Comparison of ENCODE assay signal across 8 cellular contexts in the genomic region with DNA sequence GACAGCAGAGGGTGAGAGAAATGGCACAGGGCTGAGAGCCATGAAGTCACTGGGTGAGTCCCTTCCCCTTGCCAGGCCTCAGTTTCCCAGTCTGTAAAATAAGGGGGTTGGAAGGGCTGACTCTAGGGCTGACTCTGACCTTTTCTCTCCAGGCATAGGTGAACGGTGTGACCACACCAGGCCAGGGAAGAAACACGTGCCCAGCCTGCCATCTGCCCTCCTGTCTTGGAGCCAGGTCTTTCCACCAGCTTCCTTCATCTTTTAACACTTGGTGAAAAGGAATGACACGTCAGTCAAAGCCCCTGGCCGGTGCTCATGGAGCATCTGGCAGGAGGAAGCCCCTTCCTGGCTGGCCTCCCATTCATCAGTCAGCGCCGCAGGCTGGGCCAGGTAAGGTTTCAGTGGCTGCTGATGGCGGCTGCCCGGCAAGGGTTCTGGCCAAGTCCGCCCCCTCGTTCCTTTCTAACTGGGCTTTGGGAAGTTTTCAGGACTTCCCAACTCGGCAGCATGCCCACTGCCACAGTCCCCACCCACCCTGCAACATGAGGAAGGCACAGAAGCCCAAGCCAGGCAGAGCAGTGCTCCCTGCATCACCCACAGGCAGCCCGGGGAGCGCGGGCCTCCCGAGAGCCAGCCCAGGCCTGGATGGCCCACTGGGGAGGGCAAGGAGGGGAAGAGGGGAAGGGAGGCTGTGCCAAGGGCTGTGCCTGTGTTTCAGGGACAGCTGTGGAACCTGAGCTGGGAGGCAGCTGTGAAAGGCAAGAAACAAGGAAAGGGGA.
DNase-seq lines count a peak whose midpoint lies in the region; ATAC-seq and TF ChIP-seq lines count a peak whose summit lies in the region.

No MANE protein-coding gene starts in this region.

- H3K4me3 ChIP-seq in dorsolateral prefrontal cortex (no peak overlapping the region), mesenchymal stem cell (ENCODE audit: insufficient read depth in 1 of 2, low read depth in 1 of 2, low read length in 2 of 2) (peak overlapping the region in 1 of 2 experiments; percentile 45)

- H3K9ac ChIP-seq in mesenchymal stem cell (ENCODE audit: low read length), result peak overlapping the region; percentile 76

- H3K9me3 ChIP-seq in mesenchymal stem cell (ENCODE audit: control insufficient read depth, low read length), result no peaks in the 10 kb centered on the region

- no peak overlapping the region for H3K27ac Mint-ChIP-seq in activated CD8-positive, alpha-beta memory T cell treated with anti-CD3 and anti-CD28 coated beads, Interleukin-2, amount 10 ng/mL, durations not matched to agents 7 days and 5 days

- peak overlapping the region; percentile 49 for H2AFZ ChIP-seq in mesenchymal stem cell (ENCODE audit: low read depth, low read length)

- DNase-seq in activated CD8-positive, alpha-beta memory T cell treated with anti-CD3 and anti-CD28 coated beads, Interleukin-2, amount 50 U/mL, for 48 hours, result peak; percentile 44
- DNase-seq in activated CD8-positive, alpha-beta memory T cell treated with anti-CD3 and anti-CD28 coated beads, Interleukin-2, amount 10 ng/mL, durations not matched to agents 7 days and 5 days, result no peak
- DNase-seq in dorsolateral prefrontal cortex, result peak in 2 of 10 donors; percentile 26 to 46
- DNase-seq in mesenchymal stem cell, result no peak
- DNase-seq in ureter (ENCODE audit: low spot score), result peak; percentile 66
- DNase-seq in HEK293T (ENCODE audit: extremely low spot score), result no peak
- DNase-seq in SHP77 (lab: John Stamatoyannopoulos, UW), result no peak

- no peak overlapping the region for H3K23ac ChIP-seq in mesenchymal stem cell (ENCODE audit: low read length in 2 of 2)

- no peaks in the 10 kb centered on the region for H3K9me3 Mint-ChIP-seq in activated CD8-positive, alpha-beta memory T cell treated with anti-CD3 and anti-CD28 coated beads, Interleukin-2, amount 10 ng/mL, durations not matched to agents 7 days and 5 days (ENCODE audit: low read depth)

- H3K27ac ChIP-seq in dorsolateral prefrontal cortex (peak overlapping the region in 37 of 59 donors; percentile 5 to 81 (median 46)), mesenchymal stem cell (ENCODE audit: low read length, poor library complexity, severe bottlenecking) (no peak overlapping the region)

- POLR2A ChIA-PET in HEK293T (lab: Yijun Ruan, JAX), result no interaction called here

- peak overlapping the region; percentile 94 for H2BK15ac ChIP-seq in mesenchymal stem cell (ENCODE audit: low read depth, poor library complexity, severe bottlenecking)

- peak overlapping the region; percentile 74 to 98 for H3K18ac ChIP-seq in mesenchymal stem cell (ENCODE audit: low read depth in 1 of 2, low read length in 2 of 2)

- H3K27me3 ChIP-seq in dorsolateral prefrontal cortex (peaks cover 0 to 2% (median 0%) of the 10 kb centered on the region in 45 donors), mesenchymal stem cell (ENCODE audit: control insufficient read depth in 1 of 2, insufficient read depth in 1 of 2, low read length in 2 of 2) (peaks cover 21 to 22% of the 10 kb centered on the region in 2 experiments)

- intact Hi-C loops in dorsolateral prefrontal cortex (cut with DNase I), result no loop called here

- H3K27me3 Mint-ChIP-seq in activated CD8-positive, alpha-beta memory T cell treated with anti-CD3 and anti-CD28 coated beads, Interleukin-2, amount 10 ng/mL, durations not matched to agents 7 days and 5 days, result peaks cover 15% of the 10 kb centered on the region

- no peak for TF ChIP-seq CTCF in dorsolateral prefrontal cortex (IDR thresholded peaks at IDR 0.05 in 54 of 56, conservative IDR thresholded peaks at IDR 0.05 in 2 of 56; ENCODE audit: low read depth in 1 of 56, partially characterized antibody in 56 of 56)

- peak overlapping the region; percentile 90 for H2BK120ac ChIP-seq in mesenchymal stem cell (ENCODE audit: low read depth, low read length)

- peaks cover 15% of the 10 kb centered on the region for H3K4me1 ChIP-seq in mesenchymal stem cell (ENCODE audit: control insufficient read depth, insufficient read depth, low read depth, low read length)

- H3K4ac ChIP-seq in mesenchymal stem cell (ENCODE audit: low read depth in 1 of 2, low read length in 2 of 2), result peak overlapping the region; percentile 93 to 97

- peak overlapping the region in 1 of 2 experiments; percentile 80 for H3K14ac ChIP-seq in mesenchymal stem cell (ENCODE audit: low read length in 2 of 2)

- H2AK5ac ChIP-seq in mesenchymal stem cell (ENCODE audit: low read length, severe bottlenecking), result no peak overlapping the region

- H3K4me1 Mint-ChIP-seq in activated CD8-positive, alpha-beta memory T cell treated with anti-CD3 and anti-CD28 coated beads, Interleukin-2, amount 10 ng/mL, durations not matched to agents 7 days and 5 days, result peaks cover 4% of the 10 kb centered on the region

- no peak for ATAC-seq in activated CD8-positive, alpha-beta memory T cell treated with anti-CD3 and anti-CD28 coated beads, Interleukin-2, amount 10 ng/mL, durations not matched to agents 7 days and 5 days
- ATAC-seq in GM18520 (IDR thresholded peaks at IDR 0.05; ENCODE audit: unreplicated experiment), result no peak

- H3K36me3 Mint-ChIP-seq in activated CD8-positive, alpha-beta memory T cell treated with anti-CD3 and anti-CD28 coated beads, Interleukin-2, amount 10 ng/mL, durations not matched to agents 7 days and 5 days, result no peaks in the 10 kb centered on the region

- 88% methylated on average over 13 of the region's 15 CpGs for WGBS in mesenchymal stem cell

- no peak overlapping the region for H2BK5ac ChIP-seq in mesenchymal stem cell (ENCODE audit: low read depth, low read length, poor library complexity, severe bottlenecking)

- H3K79me1 ChIP-seq in mesenchymal stem cell (replicated peaks; ENCODE audit: low read length, poor library complexity, severe bottlenecking), result no peaks in the 10 kb centered on the region

- no peak overlapping the region for H3K4me2 ChIP-seq in mesenchymal stem cell (ENCODE audit: low read length, poor library complexity, severe bottlenecking)

- no peak overlapping the region for H3K4me3 Mint-ChIP-seq in activated CD8-positive, alpha-beta memory T cell treated with anti-CD3 and anti-CD28 coated beads, Interleukin-2, amount 10 ng/mL, durations not matched to agents 7 days and 5 days

- no peaks in the 10 kb centered on the region for H3K36me3 ChIP-seq in mesenchymal stem cell (ENCODE audit: control insufficient read depth in 1 of 2, insufficient read depth in 2 of 2, low read depth in 1 of 2, low read length in 2 of 2)

- CTCF ChIA-PET in activated CD8-positive, alpha-beta memory T cell treated with anti-CD3 and anti-CD28 coated beads, Interleukin-2, amount 10 ng/mL, durations not matched to agents 7 days and 5 days (lab: Charles Lee), result no interaction called here
- CTCF ChIA-PET in HEK293T (lab: Yijun Ruan, JAX), result no interaction called here

- peak overlapping the region; percentile 97 to 98 for H2BK12ac ChIP-seq in mesenchymal stem cell (ENCODE audit: low read length in 2 of 2)

- H4K91ac ChIP-seq in mesenchymal stem cell (ENCODE audit: low read length), result peak overlapping the region; percentile 99

- H4K8ac ChIP-seq in mesenchymal stem cell (ENCODE audit: low read length), result peak overlapping the region; percentile 96

TF ChIP-seq in HEK293T, 16 proteins besides CTCF, POLR2A, EP300 and RAD21:
- TF ChIP-seq FOXK2 (IDR thresholded peaks at IDR 0.05) (no peak), PKNOX1 (IDR thresholded peaks at IDR 0.05) (no peak), SUZ12 (IDR thresholded peaks at IDR 0.05) (no peak), ELF4 (IDR thresholded peaks at IDR 0.05) (no peak), FOXM1 (IDR thresholded peaks at IDR 0.05; ENCODE audit: borderline replicate concordance) (no peak), LEF1 (IDR thresholded peaks at IDR 0.05; ENCODE audit: borderline replicate concordance) (no peak), ZNF384 (IDR thresholded peaks at IDR 0.05) (no peak), HDGF (IDR thresholded peaks at IDR 0.05; ENCODE audit: borderline replicate concordance) (no peak), CTBP1 (IDR thresholded peaks at IDR 0.05; ENCODE audit: borderline replicate concordance) (no peak), ARNT (IDR thresholded peaks at IDR 0.05) (no peak), NFRKB (IDR thresholded peaks at IDR 0.05) (no peak), BHLHE40 (IDR thresholded peaks at IDR 0.05; ENCODE audit: borderline replicate concordance) (no peak), FOXA1 (IDR thresholded peaks at IDR 0.05) (no peak), L3MBTL2 (conservative IDR thresholded peaks at IDR 0.05) (no peak)

Comparison
In these comparisons a context has a peak if more than half of its experiments do, and no peak if none do; other contexts are left out.
1. DNase-seq: peak in activated CD8-positive, alpha-beta memory T cell treated with anti-CD3 and anti-CD28 coated beads, Interleukin-2, amount 50 U/mL, for 48 hours (single experiment) and ureter (single experiment); none in activated CD8-positive, alpha-beta memory T cell treated with anti-CD3 and anti-CD28 coated beads, Interleukin-2, amount 10 ng/mL, durations not matched to agents 7 days and 5 days (single experiment), mesenchymal stem cell (single experiment), HEK293T (single experiment) and SHP77 (0 of 2).